8 cellular contexts compared by ENCODE assay signal in genomic region chr1:101178688-101179491, GRCh38. TPM values are rescaled to one million over a fixed set of nuclear protein-coding genes. Genes with fewer than 3 reads are reported as not detected.
DNase-seq lines count a peak whose midpoint lies in the region; ATAC-seq and TF ChIP-seq lines count a peak whose summit lies in the region.

No MANE protein-coding gene starts in this region.

- H3K36me3 Mint-ChIP-seq in naive thymus-derived CD8-positive, alpha-beta T cell: no peaks in the 10 kb centered on the region

- H3K4me1 Mint-ChIP-seq in naive thymus-derived CD8-positive, alpha-beta T cell: peaks cover 14 to 31% (median 20%) of the 10 kb centered on the region in 4 donors

- DNase-seq in naive thymus-derived CD8-positive, alpha-beta T cell: peak in 4 of 10 donors; percentile 19 to 52 (median 36)
- no peak for DNase-seq in globus pallidus (ENCODE audit: low spot score)
- no peak for DNase-seq in cardiac septum (ENCODE audit: low spot score)
- no peak for DNase-seq in substantia nigra (lab: John Stamatoyannopoulos, UW)
- no peak for DNase-seq in NCI-H446 (lab: John Stamatoyannopoulos, UW)

- no peaks in the 10 kb centered on the region for H3K36me3 ChIP-seq in Loucy (ENCODE audit: insufficient read depth, low read length)

- H3K27me3 ChIP-seq in Loucy (ENCODE audit: insufficient read depth, low read length, poor library complexity, severe bottlenecking): no peaks in the 10 kb centered on the region

- peak overlapping the region; percentile 69 for H2AFZ ChIP-seq in Loucy (ENCODE audit: low read length)

- peak overlapping the region; percentile 43 to 83 (median 74) for H3K4me3 Mint-ChIP-seq in naive thymus-derived CD8-positive, alpha-beta T cell

- H3K27ac ChIP-seq in substantia nigra (ENCODE audit: low read depth, low read length, poor library complexity, severe bottlenecking): no peak overlapping the region

- H3K9ac ChIP-seq in Loucy (ENCODE audit: low read depth, low read length, poor library complexity, severe bottlenecking): peak overlapping the region; percentile 14

- peaks cover 8% of the 10 kb centered on the region; the same call in 1 of the 2 replicates for H3F3A ChIP-seq in Loucy (ENCODE audit: low read depth)

- peak overlapping the region; percentile 88 for H3K4me2 ChIP-seq in Loucy (ENCODE audit: low read depth, low read length, poor library complexity, severe bottlenecking)

- no peaks in the 10 kb centered on the region for H3K79me2 ChIP-seq in Loucy (ENCODE audit: insufficient read depth, low read length)

- H3K9me3 Mint-ChIP-seq in naive thymus-derived CD8-positive, alpha-beta T cell: peaks cover 0 to 9% (median 0%) of the 10 kb centered on the region in 9 donors

- no peaks in the 10 kb centered on the region for H3K9me2 ChIP-seq in Loucy (replicated peaks; ENCODE audit: low read depth, low read length)

- intact Hi-C loops in cardiac septum (cut with DNase I): no loop called here

- H3K9me3 ChIP-seq in Loucy (ENCODE audit: insufficient read depth, low read depth, low read length): no peaks in the 10 kb centered on the region

- no peak for TF ChIP-seq CTCF in Loucy (conservative IDR thresholded peaks at IDR 0.05; ENCODE audit: low read length)

- H3K4me3 ChIP-seq in Loucy (ENCODE audit: low read length, poor library complexity, severe bottlenecking): peak overlapping the region; percentile 61

- H4K20me1 ChIP-seq in Loucy (ENCODE audit: insufficient read depth, low read length, poor library complexity, severe bottlenecking): no peaks in the 10 kb centered on the region

- POLR2A ChIA-PET in naive thymus-derived CD8-positive, alpha-beta T cell (lab: Charles Lee): interaction anchor here (0.9 to 2.2 kb wide), 3 partner anchors 9 to 59 kb away, joined by 3 to 6 read pairs (median 4); partner anchors contain the start of gene S1PR1

- H3K4me1 ChIP-seq in Loucy (ENCODE audit: insufficient read depth, low read length, poor library complexity, severe bottlenecking): peaks cover 18% of the 10 kb centered on the region

- H3K27ac Mint-ChIP-seq in naive thymus-derived CD8-positive, alpha-beta T cell: peak overlapping the region; percentile 74 to 93 (median 90)

- ATAC-seq in GM18868 (IDR thresholded peaks at IDR 0.05; ENCODE audit: unreplicated experiment): peak; percentile 92
- ATAC-seq in GM21825 (IDR thresholded peaks at IDR 0.05; ENCODE audit: unreplicated experiment): peak; percentile 87
- peak; percentile 76 to 85 for ATAC-seq in naive thymus-derived CD8-positive, alpha-beta T cell

- no peaks in the 10 kb centered on the region for H3K27me3 Mint-ChIP-seq in naive thymus-derived CD8-positive, alpha-beta T cell

RNA-seq across cellular contexts. Expression of gene S1PR1, which starts 57.9 kb away (rescaled TPM):
- 100 to 1,000 TPM; 286 to 292 TPM for total RNA-seq in naive thymus-derived CD8-positive, alpha-beta T cell
- polyA plus RNA-seq in naive thymus-derived CD8-positive, alpha-beta T cell: 100 to 1,000 TPM; 143 to 174 (median 155) TPM
- 57.9 TPM for total RNA-seq in cardiac septum
